ENCODE assay signal across 14 cellular contexts in genomic region chr4:66602622-66603021, GRCh38.
DNase-seq lines count a peak whose midpoint lies in the region; ATAC-seq and FAIRE-seq lines count a peak whose summit lies in the region.
"Had no signal": no experiment of that assay in that cellular context is flagged by ENCODE, and none has a peak within 500 bp of the region (broad histone marks: within the 10 kb centered on the region; RNA-seq: fewer than 3 reads in every experiment).

No MANE protein-coding gene starts in this region.

- ATAC-seq in GM18907 (IDR thresholded peaks at IDR 0.05; ENCODE audit: unreplicated experiment) (peak; percentile 52), HG03097 (IDR thresholded peaks at IDR 0.05; ENCODE audit: low FRiP score, unreplicated experiment) (peak; percentile 51), HG02885 (IDR thresholded peaks at IDR 0.05; ENCODE audit: poor library complexity, unreplicated experiment) (no peak)
- ATAC-seq: GM12878 had no signal

- FAIRE-seq in A204.1 (lab: Jason Lieb, UNC) = peak; percentile 48
- peak; percentile 55 for FAIRE-seq in colon (lab: Jason Lieb, UNC)
- no peak for FAIRE-seq in HTR-8/SVneo (lab: Jason Lieb, UNC)
- FAIRE-seq: GM12878 had no signal

- DNase-seq in activated naive CD4-positive, alpha-beta T cell (lab: John Stamatoyannopoulos, UW) = no peak
- no peak for DNase-seq in HTR-8/SVneo (ENCODE audit: insufficient read length, low spot score)
- DNase-seq: CD4-positive, alpha-beta memory T cell; DMS153; DMS79 treated with DMSO at 0.1 percent for 48 hours; GM23248; Kasumi-1; KG1 had no signal
